In the genomic region with DNA sequence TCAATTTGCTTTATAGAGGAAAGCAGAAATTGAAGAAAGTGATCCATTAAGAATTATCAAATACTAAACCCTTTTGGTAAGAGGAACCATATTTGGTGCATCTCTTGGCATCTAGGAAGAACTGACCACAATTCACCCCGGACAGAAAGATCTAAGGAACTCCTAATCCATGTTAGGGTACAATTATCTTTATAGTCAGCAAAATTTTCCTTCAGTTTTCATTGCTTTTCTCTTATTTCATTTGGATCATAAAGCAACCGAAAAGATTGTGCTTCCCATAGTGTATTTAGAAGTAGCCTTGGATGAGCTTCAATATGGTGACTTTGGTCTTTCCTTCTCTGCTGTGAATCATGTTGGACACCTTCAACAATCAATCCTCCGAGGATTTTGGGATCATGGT, we compare ENCODE assay signal across 31 cellular contexts. TPM values are rescaled to one million over a fixed set of nuclear protein-coding genes. Genes with fewer than 3 reads are reported as not detected.
"Had no signal": no experiment of that assay in that cellular context is flagged by ENCODE, and none has a peak within 500 bp of the region (broad histone marks: within the 10 kb centered on the region; RNA-seq: fewer than 3 reads in every experiment).

No MANE protein-coding gene starts in this region.

- H2AFZ ChIP-seq: neural progenitor cell, parathyroid adenoma had no signal

- H3K4me1 Mint-ChIP-seq: naive thymus-derived CD8-positive, alpha-beta T cell; stimulated activated naive B cell treated with anti-CD40 and anti-IgM and Interleukin-4, amounts not matched to agents 10 μg/mL and 1 μg/mL and 100 μg/mL, for 72 hours had no signal

- H3K27ac ChIP-seq: neural progenitor cell, ovary, parathyroid adenoma, psoas muscle, skin epidermis, spleen, stomach, thoracic aorta, thyroid gland, tibial nerve, upper lobe of left lung, vagina had no signal

- DNase-seq: naive thymus-derived CD8-positive, alpha-beta T cell; nephron progenitor cell; occipital lobe; ovary; posterior cingulate gyrus; psoas muscle; right cardiac atrium; spleen; stimulated activated CD4-positive, alpha-beta T cell treated with anti-CD3 and anti-CD28 coated beads, Interleukin-12 subunit alpha, Interleukin-12 subunit beta, amount 100 ng/mL, for 4 hours; stimulated activated CD4-positive, alpha-beta T cell treated with anti-CD3 and anti-CD28 coated beads, Interleukin-1b, Interleukin-23, amount 100 ng/mL, for 48 hours; stimulated activated CD4-positive, alpha-beta T cell treated with anti-CD3 and anti-CD28 coated beads, Interleukin-4, amount 100 ng/mL, for 1 hour; stimulated activated CD4-positive, alpha-beta T cell treated with anti-CD3 and anti-CD28 coated beads, Interleukin-4, amount 100 ng/mL, for 4 hours; stimulated activated CD8-positive, alpha-beta memory T cell treated with anti-CD3 and anti-CD28 coated beads, Interleukin-4, amount 100 ng/mL, for 48 hours; stimulated activated naive B cell treated with anti-CD40 and anti-IgM and Interleukin-4, amounts not matched to agents 10 μg/mL and 1 μg/mL and 100 μg/mL, for 72 hours; stimulated activated naive CD4-positive, alpha-beta T cell treated with Interleukin-2 at 50 U/mL for 16 hours; stomach; thyroid gland; trophoblast cell; upper lobe of left lung had no signal

- ATAC-seq: naive thymus-derived CD8-positive, alpha-beta T cell; natural killer cell treated with Interleukin-12 subunit alpha and Interleukin-12 subunit beta and Interleukin-15 and Interleukin-18, amount 100 ng/mL, for 72 hours; psoas muscle; right cardiac atrium; sciatic nerve; stimulated activated naive B cell treated with anti-CD40 and anti-IgM and Interleukin-4, amounts not matched to agents 10 μg/mL and 1 μg/mL and 100 μg/mL, for 72 hours had no signal

- H3K4me1 ChIP-seq: neural progenitor cell, psoas muscle, spleen had no signal

- H3K4me3 Mint-ChIP-seq: naive thymus-derived CD8-positive, alpha-beta T cell; natural killer cell treated with Interleukin-12 subunit alpha and Interleukin-12 subunit beta and Interleukin-15 and Interleukin-18, amount 100 ng/mL, for 72 hours; nephron progenitor cell; neural progenitor cell; stimulated activated naive B cell treated with anti-CD40 and anti-IgM and Interleukin-4, amounts not matched to agents 10 μg/mL and 1 μg/mL and 100 μg/mL, for 72 hours; stimulated activated naive CD8-positive, alpha-beta T cell treated with anti-CD3 and anti-CD28 coated beads, Interleukin-15, Interleukin-2, amounts not matched to agents 100 ng/mL and 50 ng/mL, for 24 hours had no signal

- H3K27me3 ChIP-seq: neural progenitor cell, ovary, stomach, thyroid gland, tibial nerve, upper lobe of left lung, vagina had no signal

- H3K27ac Mint-ChIP-seq: natural killer cell treated with Interleukin-12 subunit alpha and Interleukin-12 subunit beta and Interleukin-15 and Interleukin-18, amount 100 ng/mL, for 72 hours; nephron progenitor cell; neural progenitor cell; progenitor cell of endocrine pancreas; stimulated activated naive B cell treated with anti-CD40 and anti-IgM and Interleukin-4, amounts not matched to agents 10 μg/mL and 1 μg/mL and 100 μg/mL, for 72 hours; stimulated activated naive CD8-positive, alpha-beta T cell treated with anti-CD3 and anti-CD28 coated beads, Interleukin-15, Interleukin-2, amounts not matched to agents 100 ng/mL and 50 ng/mL, for 24 hours had no signal

- H3K36me3 ChIP-seq: neural progenitor cell, ovary, spleen, stomach, thoracic aorta, thyroid gland, tibial nerve, upper lobe of left lung, vagina had no signal

- H3K9ac ChIP-seq: neural progenitor cell, parathyroid adenoma had no signal

- H3K4me2 ChIP-seq: neural progenitor cell, smooth muscle cell had no signal

- H3K4me3 ChIP-seq: neural progenitor cell, ovary, psoas muscle, skin epidermis, smooth muscle cell, spleen, stomach, thoracic aorta, thyroid gland, tibial nerve, upper lobe of left lung, vagina had no signal

- H3K9me3 ChIP-seq: ovary, psoas muscle, spleen, stomach, thoracic aorta, thyroid gland, tibial nerve, upper lobe of left lung, vagina had no signal

- H3K27me3 Mint-ChIP-seq: progenitor cell of endocrine pancreas had no signal

- H3K36me3 Mint-ChIP-seq: naive thymus-derived CD8-positive, alpha-beta T cell; neural progenitor cell; stimulated activated naive B cell treated with anti-CD40 and anti-IgM and Interleukin-4, amounts not matched to agents 10 μg/mL and 1 μg/mL and 100 μg/mL, for 72 hours had no signal

- FAIRE-seq: urothelium cell line had no signal

- H3K79me2 ChIP-seq: parathyroid adenoma had no signal

- H3K9me3 Mint-ChIP-seq: natural killer cell treated with Interleukin-12 subunit alpha and Interleukin-12 subunit beta and Interleukin-15 and Interleukin-18, amount 100 ng/mL, for 72 hours; stimulated activated naive CD8-positive, alpha-beta T cell treated with anti-CD3 and anti-CD28 coated beads, Interleukin-15, Interleukin-2, amounts not matched to agents 100 ng/mL and 50 ng/mL, for 24 hours had no signal

RNA-seq across cellular contexts. Expression of a gene that starts 50.1 kb away (rescaled TPM):
- total RNA-seq: naive thymus-derived CD8-positive, alpha-beta T cell had no signal
- polyA plus RNA-seq: naive thymus-derived CD8-positive, alpha-beta T cell had no signal
